Comparison of ENCODE assay signal across 1 cellular context in genomic region chr2:9630001-9630749, GRCh38.
A peak's percentile ranks its signal among the peaks of the same experiment; 100 is the strongest.
TF ChIP-seq lines count a peak whose summit lies in the region.

No MANE protein-coding gene starts in this region.

TF ChIP-seq in HepG2, 621 proteins besides CTCF, POLR2A, EP300 and RAD21 (continued from another document and continues in another):
- TF ChIP-seq ZSCAN5A (CRISPR knock-in tag; IDR thresholded peaks at IDR 0.05; ENCODE audit: borderline replicate concordance) (no peak), POLR2AphosphoS2 (IDR thresholded peaks at IDR 0.05; ENCODE audit: low read depth, low read length) (0 out of 2 replicates have a peak, but pooled peaks have one; percentile 45), KIAA2018 (CRISPR knock-in tag; IDR thresholded peaks at IDR 0.05; ENCODE audit: borderline replicate concordance) (no peak), ZBTB2 (CRISPR knock-in tag; IDR thresholded peaks at IDR 0.05; ENCODE audit: low read depth) (no peak), STAG1 (CRISPR knock-in tag; IDR thresholded peaks at IDR 0.05) (no peak), BORCS8-MEF2B (CRISPR knock-in tag; IDR thresholded peaks at IDR 0.05) (0 out of 2 replicates have a peak, but pooled peaks have one; percentile 30), KDM5A (IDR thresholded peaks at IDR 0.05; ENCODE audit: borderline replicate concordance, low read length) (no peak; the same call in 1 of the 2 replicates), MBD4 (IDR thresholded peaks at IDR 0.05; ENCODE audit: borderline replicate concordance, low read length) (no peak), JUN (CRISPR knock-in tag; IDR thresholded peaks at IDR 0.05) (no peak), HMGXB4 (CRISPR knock-in tag; IDR thresholded peaks at IDR 0.05; ENCODE audit: borderline replicate concordance in 1 of 2, low read depth in 1 of 2) (peak; percentile 28 to 57; a peak in 3 of 4 replicates), LBX2 (CRISPR knock-in tag; IDR thresholded peaks at IDR 0.05; ENCODE audit: borderline replicate concordance) (peak; percentile 65; the same call in 1 of the 2 replicates), TP53 (CRISPR knock-in tag; conservative IDR thresholded peaks at IDR 0.05) (no peak), ZMYM3 (CRISPR knock-in tag; IDR thresholded peaks at IDR 0.05) (no peak), ZNF75D (CRISPR knock-in tag; IDR thresholded peaks at IDR 0.05; ENCODE audit: borderline replicate concordance) (no peak), NCOA1 (CRISPR knock-in tag; IDR thresholded peaks at IDR 0.05) (no peak), IRF2 (CRISPR knock-in tag; IDR thresholded peaks at IDR 0.05) (no peak), ZNF766 (CRISPR knock-in tag; IDR thresholded peaks at IDR 0.05; ENCODE audit: borderline replicate concordance) (peak; percentile 48; the same call in 1 of the 2 replicates), E2F5 (CRISPR knock-in tag; conservative IDR thresholded peaks at IDR 0.05) (no peak), PCBP2 (optimal IDR thresholded peaks at IDR 0.05; ENCODE audit: low read depth, low read length, poor library complexity, severe bottlenecking) (no peak), HIC2 (CRISPR knock-in tag; IDR thresholded peaks at IDR 0.05; ENCODE audit: low read depth) (no peak), ZSCAN29 (CRISPR knock-in tag; conservative IDR thresholded peaks at IDR 0.05) (no peak), GABPA (IDR thresholded peaks at IDR 0.05; ENCODE audit: low read depth, low read length) (no peak), GABPA (CRISPR knock-in tag; IDR thresholded peaks at IDR 0.05; ENCODE audit: low read depth) (no peak), NR2F1 (CRISPR knock-in tag; IDR thresholded peaks at IDR 0.05) (no peak), ISL2 (CRISPR knock-in tag; IDR thresholded peaks at IDR 0.05) (no peak), ELF3 (CRISPR knock-in tag; IDR thresholded peaks at IDR 0.05) (no peak), NFE2 (CRISPR knock-in tag; IDR thresholded peaks at IDR 0.05) (no peak), JARID2 (CRISPR knock-in tag; IDR thresholded peaks at IDR 0.05; ENCODE audit: insufficient replicate concordance) (no peak), ZNF614 (CRISPR knock-in tag; IDR thresholded peaks at IDR 0.05; ENCODE audit: borderline replicate concordance) (peak; percentile 11; the same call in 1 of the 2 replicates), MIER3 (CRISPR knock-in tag; IDR thresholded peaks at IDR 0.05; ENCODE audit: borderline replicate concordance) (no peak; the same call in 1 of the 2 replicates), GPN1 (CRISPR knock-in tag; IDR thresholded peaks at IDR 0.05; ENCODE audit: borderline replicate concordance) (no peak), ZNF33A (CRISPR knock-in tag; IDR thresholded peaks at IDR 0.05; ENCODE audit: borderline replicate concordance) (no peak), U2AF1 (optimal IDR thresholded peaks at IDR 0.05; ENCODE audit: low read depth, low read length) (no peak), RFXANK (CRISPR knock-in tag; IDR thresholded peaks at IDR 0.05) (no peak), ZFP1 (CRISPR knock-in tag; IDR thresholded peaks at IDR 0.05) (no peak), ZFP62 (CRISPR knock-in tag; IDR thresholded peaks at IDR 0.05) (no peak), MYPOP (CRISPR knock-in tag; IDR thresholded peaks at IDR 0.05) (no peak; the same call in 1 of the 2 replicates), ZFP90 (CRISPR knock-in tag; IDR thresholded peaks at IDR 0.05; ENCODE audit: borderline replicate concordance) (no peak), GPBP1L1 (CRISPR knock-in tag; IDR thresholded peaks at IDR 0.05) (no peak), ADNP (CRISPR knock-in tag; IDR thresholded peaks at IDR 0.05) (no peak), ZSCAN25 (CRISPR knock-in tag; IDR thresholded peaks at IDR 0.05) (no peak), ZNF331 (CRISPR knock-in tag; IDR thresholded peaks at IDR 0.05) (no peak), SNRNP70 (IDR thresholded peaks at IDR 0.05; ENCODE audit: low read depth, low read length) (no peak), ZNF224 (CRISPR knock-in tag; IDR thresholded peaks at IDR 0.05) (no peak), SALL1 (CRISPR knock-in tag; IDR thresholded peaks at IDR 0.05) (no peak), ZNF878 (CRISPR knock-in tag; IDR thresholded peaks at IDR 0.05) (peak; percentile 32; the same call in 1 of the 2 replicates), GFI1 (CRISPR knock-in tag; IDR thresholded peaks at IDR 0.05; ENCODE audit: borderline replicate concordance) (no peak), NFATC3 (CRISPR knock-in tag; IDR thresholded peaks at IDR 0.05) (no peak), EHMT2 (IDR thresholded peaks at IDR 0.05; ENCODE audit: borderline replicate concordance, low read depth, low read length) (no peak), MEIS1 (CRISPR knock-in tag; IDR thresholded peaks at IDR 0.05; ENCODE audit: borderline replicate concordance) (no peak), ZNF7 (CRISPR knock-in tag; IDR thresholded peaks at IDR 0.05) (no peak), ZNF253 (CRISPR knock-in tag; IDR thresholded peaks at IDR 0.05; ENCODE audit: borderline replicate concordance) (no peak), ZNF674 (CRISPR knock-in tag; IDR thresholded peaks at IDR 0.05; ENCODE audit: low read depth) (no peak; the same call in 1 of the 2 replicates)
